Comparison of ENCODE assay signal across 8 cellular contexts in the genomic region with DNA sequence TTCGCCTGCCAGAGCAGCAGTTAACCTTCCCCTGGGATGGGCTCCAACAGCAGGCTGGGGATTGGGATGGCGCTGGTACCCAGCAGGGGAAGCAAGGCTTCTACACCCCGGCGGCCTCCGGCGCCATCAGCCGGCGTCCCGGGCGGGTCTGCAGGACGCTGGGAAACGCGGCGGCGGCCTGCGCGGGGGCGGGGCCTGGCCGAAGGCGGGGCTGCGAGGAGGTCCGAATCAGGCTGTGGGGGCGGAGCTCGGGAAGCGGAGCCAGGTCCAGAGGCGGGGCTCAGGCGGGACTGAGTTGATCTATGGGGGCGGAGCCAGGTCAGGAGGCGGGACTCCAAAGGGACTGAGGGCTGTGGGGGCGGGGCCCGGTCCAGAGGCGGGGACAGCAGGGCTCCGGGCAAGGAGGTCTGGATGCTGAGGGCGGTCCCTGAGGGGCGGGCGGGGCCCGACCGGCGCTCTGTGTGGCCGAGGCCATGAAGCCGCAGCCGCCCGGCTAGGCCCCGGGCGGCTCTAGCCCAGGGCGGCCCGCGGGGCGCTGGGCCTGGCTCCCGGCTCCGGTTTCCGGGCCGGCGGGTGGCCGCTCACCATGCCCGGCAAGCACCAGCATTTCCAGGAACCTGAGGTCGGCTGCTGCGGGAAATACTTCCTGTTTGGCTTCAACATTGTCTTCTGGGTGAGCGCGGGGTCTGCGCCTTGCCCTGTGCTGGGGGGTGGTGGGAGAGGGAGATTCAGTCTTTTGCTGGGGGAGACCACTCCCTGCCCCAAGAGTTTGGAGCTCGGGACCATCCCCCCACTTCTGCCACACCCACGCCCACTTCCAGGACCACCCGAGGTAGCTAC. TPM values are rescaled to one million over a fixed set of nuclear protein-coding genes. Genes with fewer than 3 reads are reported as not detected.
DNase-seq lines count a peak whose midpoint lies in the region; ATAC-seq, FAIRE-seq and TF ChIP-seq lines count a peak whose summit lies in the region.

A gene with protein sequence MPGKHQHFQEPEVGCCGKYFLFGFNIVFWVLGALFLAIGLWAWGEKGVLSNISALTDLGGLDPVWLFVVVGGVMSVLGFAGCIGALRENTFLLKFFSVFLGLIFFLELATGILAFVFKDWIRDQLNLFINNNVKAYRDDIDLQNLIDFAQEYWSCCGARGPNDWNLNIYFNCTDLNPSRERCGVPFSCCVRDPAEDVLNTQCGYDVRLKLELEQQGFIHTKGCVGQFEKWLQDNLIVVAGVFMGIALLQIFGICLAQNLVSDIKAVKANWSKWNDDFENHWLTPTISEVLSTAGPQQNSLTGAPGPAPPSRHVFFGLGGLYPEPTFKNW (plus strand): TSS at position 455 of the 840 bp plus-strand sequence. CDS start 132 bp downstream, at position 587.

- H3K36me3 ChIP-seq in kidney (ENCODE audit: control insufficient read depth in 1 of 2, insufficient read depth in 2 of 2, low read length in 2 of 2), result no peaks in the 10 kb centered on the region

- DNase-seq in Ammon's horn (ENCODE audit: low spot score), result peak; percentile 100
- DNase-seq in NCI-H510A (lab: John Stamatoyannopoulos, UW), result peak; percentile 86
- peak; percentile 96 for DNase-seq in activated CD4-positive, alpha-beta T cell treated with anti-CD3 and anti-CD28 coated beads for 1 hour
- peak; percentile 100 for DNase-seq in cerebellum (ENCODE audit: low spot score)
- DNase-seq in kidney, result peak; percentile 100
- peak; percentile 100 for DNase-seq in stimulated activated CD4-positive, alpha-beta T cell treated with anti-CD3 and anti-CD28 coated beads, Interleukin-15, amount 100 ng/mL, for 24 hours

- ATAC-seq in HG03439 (IDR thresholded peaks at IDR 0.05; ENCODE audit: unreplicated experiment), result peak; percentile 93

- TF ChIP-seq CTCF in kidney (IDR thresholded peaks at IDR 0.05; ENCODE audit: borderline replicate concordance, extremely low read depth, insufficient read depth), result peak; percentile 25

- H3K9me3 ChIP-seq in kidney (ENCODE audit: control insufficient read depth in 1 of 2, low read length in 2 of 2), result no peaks in the 10 kb centered on the region

- H3K4me3 ChIP-seq in kidney (ENCODE audit: low read length in 2 of 2), result peak within 1 kb of the TSS; percentile 65 to 84

- intact Hi-C loops in kidney (cut with DNase I), result no loop called here

- peak; percentile 93 for FAIRE-seq in kidney (lab: Jason Lieb, UNC)

- peak within 1 kb of the TSS; percentile 50 to 66 for H3K9ac ChIP-seq in kidney (ENCODE audit: low read length in 2 of 2)

- peak within 1 kb of the TSS; percentile 42 to 43 for H3K27ac ChIP-seq in kidney (ENCODE audit: low read depth in 2 of 2, low read length in 2 of 2)

- peaks cover 7 to 11% of the 10 kb centered on the region in 2 donors for H3K4me1 ChIP-seq in kidney (ENCODE audit: control insufficient read depth in 1 of 2, insufficient read depth in 1 of 2, low read depth in 1 of 2, low read length in 2 of 2)

- TF ChIP-seq POLR2A in GM19193 (IDR thresholded peaks at IDR 0.05; ENCODE audit: extremely low read depth, insufficient read depth, insufficient read length), result peak; percentile 97

RNA-seq across cellular contexts. Expression of the gene that starts here (rescaled TPM):
- 33.7 TPM for total RNA-seq in cerebellum
- total RNA-seq in kidney, result 34.3 TPM
- polyA plus RNA-seq in kidney (ENCODE audit: insufficient read depth, low read depth, low replicate concordance), result 32.1 TPM

Comparison
In these comparisons a context has a peak if more than half of its experiments do, and no peak if none do; other contexts are left out.
1. Peak in every context shown above with its lines: DNase-seq, ATAC-seq, H3K4me3 ChIP-seq and H3K27ac ChIP-seq.